In the genomic region with DNA sequence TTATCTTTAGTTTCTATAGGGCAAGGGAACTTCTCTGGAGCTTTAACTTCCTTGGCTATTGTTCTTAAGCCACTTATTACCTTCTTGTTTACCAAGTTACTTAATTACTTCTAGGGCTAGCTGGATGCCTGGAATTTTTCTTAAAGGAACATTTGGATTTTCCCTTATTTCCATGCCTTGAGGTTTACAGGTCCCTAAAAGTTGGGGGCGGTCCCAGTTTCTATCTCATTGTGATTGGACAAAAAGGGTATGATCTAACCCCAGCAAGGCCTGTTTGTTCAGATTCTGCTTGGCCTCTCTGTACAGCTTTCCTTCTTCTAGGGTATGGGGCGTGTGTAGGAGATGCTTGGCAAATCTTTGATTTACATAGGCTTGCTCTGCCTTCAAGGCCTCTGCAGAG, we compare ENCODE assay signal across 26 cellular contexts. TPM values are rescaled to one million over a fixed set of nuclear protein-coding genes. Genes with fewer than 3 reads are reported as not detected.
DNase-seq lines count a peak whose midpoint lies in the region; ATAC-seq and TF ChIP-seq lines count a peak whose summit lies in the region.
"Had no signal": no experiment of that assay in that cellular context is flagged by ENCODE, and none has a peak within 500 bp of the region (broad histone marks: within the 10 kb centered on the region; RNA-seq: fewer than 3 reads in every experiment).

No MANE protein-coding gene starts in this region.

- ATAC-seq in GM23338 (no peak; the same call in 2 of the 3 replicates), lower lobe of right lung (peak; percentile 21 to 39)
- ATAC-seq: A549; activated CD4-positive, alpha-beta T cell treated with anti-CD3 and anti-CD28 coated beads for 36 hours; activated CD8-positive, alpha-beta T cell treated with anti-CD3 and anti-CD28 coated beads, Interleukin-2, amount 10 ng/mL, durations not matched to agents 7 days and 5 days; left ventricle myocardium superior; natural killer cell had no signal

- intact Hi-C loops in lower lobe of right lung (cut with DNase I), result loop anchor here (10.0 kb wide), 1 partner anchor 91 kb away; no protein-coding TSS in a partner anchor

- no peaks in the 10 kb centered on the region for H3K36me3 ChIP-seq in GM23338 (ENCODE audit: insufficient read depth)
- H3K36me3 ChIP-seq in lower lobe of right lung, result peaks cover 32% of the 10 kb centered on the region
- no peaks in the 10 kb centered on the region for H3K36me3 ChIP-seq in CD8-positive, alpha-beta memory T cell (ENCODE audit: insufficient read depth, low read length)
- H3K36me3 ChIP-seq in tibial nerve, result peaks cover 0 to 31% (median 0%) of the 10 kb centered on the region in 3 donors

- H3K36me3 Mint-ChIP-seq in GM23338 (ENCODE audit: low read depth) (no peaks in the 10 kb centered on the region), endothelial cell (ENCODE audit: low read depth, unreplicated experiment) (peaks cover 11% of the 10 kb centered on the region)
- peaks cover 0 to 25% (median 6%) of the 10 kb centered on the region in 3 donors for H3K36me3 Mint-ChIP-seq in CD8-positive, alpha-beta memory T cell
- H3K36me3 Mint-ChIP-seq in activated CD4-positive, alpha-beta memory T cell treated with anti-CD3 and anti-CD28 coated beads, Interleukin-2, amount 10 ng/mL, durations not matched to agents 7 days and 5 days (ENCODE audit: low read depth), result peaks cover 34% of the 10 kb centered on the region

- 78 to 80% methylated on average over 2 of the region's 2 CpGs for WGBS in tibial nerve, 2 donors

- H3K27me3 Mint-ChIP-seq in GM23338 (ENCODE audit: insufficient read depth, low read depth, poor library complexity) (peaks cover 5% of the 10 kb centered on the region), endothelial cell (ENCODE audit: unreplicated experiment) (peaks cover 5% of the 10 kb centered on the region)
- no peaks in the 10 kb centered on the region for H3K27me3 Mint-ChIP-seq in CD8-positive, alpha-beta memory T cell
- no peaks in the 10 kb centered on the region for H3K27me3 Mint-ChIP-seq in activated CD4-positive, alpha-beta memory T cell treated with anti-CD3 and anti-CD28 coated beads, Interleukin-2, amount 10 ng/mL, durations not matched to agents 7 days and 5 days
- H3K27me3 Mint-ChIP-seq: activated CD4-positive, alpha-beta T cell treated with anti-CD3 and anti-CD28 coated beads for 36 hours; CD4-positive, CD25-positive, alpha-beta regulatory T cell had no signal

- H3K27ac ChIP-seq in GM23338 (ENCODE audit: low read depth), result no peak overlapping the region
- H3K27ac ChIP-seq in lower lobe of right lung, result no peak overlapping the region
- peak overlapping the region; percentile 75 for H3K27ac ChIP-seq in substantia nigra (ENCODE audit: low read depth, low read length, poor library complexity, severe bottlenecking)
- H3K27ac ChIP-seq in CD8-positive, alpha-beta memory T cell (ENCODE audit: low read depth, low read length), result no peak overlapping the region
- no peak overlapping the region for H3K27ac ChIP-seq in tibial nerve
- H3K27ac ChIP-seq: A549, SJSA1, upper lobe of left lung had no signal

- H4K20me1 ChIP-seq in GM23338 (replicated peaks; ENCODE audit: insufficient read depth), result no peaks in the 10 kb centered on the region; the same call in none of the 2 replicates

- no peaks in the 10 kb centered on the region; the same call in 1 of the 2 replicates for H3K4me1 ChIP-seq in GM23338 (ENCODE audit: insufficient read depth)
- H3K4me1 ChIP-seq in lower lobe of right lung, result peaks cover 15% of the 10 kb centered on the region
- no peaks in the 10 kb centered on the region for H3K4me1 ChIP-seq in CD8-positive, alpha-beta memory T cell (ENCODE audit: insufficient read depth, low read length)
- peaks cover 0 to 22% (median 4%) of the 10 kb centered on the region in 4 donors for H3K4me1 ChIP-seq in tibial nerve
- H3K4me1 ChIP-seq: A549 had no signal

- H3K4me3 ChIP-seq in GM23338 (no peak overlapping the region), lower lobe of right lung (no peak overlapping the region), tibial nerve (no peak overlapping the region)
- no peak overlapping the region for H3K4me3 ChIP-seq in CD8-positive, alpha-beta memory T cell (ENCODE audit: low read length)
- H3K4me3 ChIP-seq: A549, SJSA1, upper lobe of left lung had no signal

- POLR2A ChIA-PET in CD8-positive, alpha-beta memory T cell (lab: Charles Lee), result no interaction called here
- POLR2A ChIA-PET in activated CD4-positive, alpha-beta memory T cell treated with anti-CD3 and anti-CD28 coated beads, Interleukin-2, amount 10 ng/mL, durations not matched to agents 7 days and 5 days (lab: Charles Lee), result interaction anchor here (1.8 to 2.0 kb wide), 2 partner anchors 17 to 109 kb away, joined by 4 to 13 read pairs; partner anchors contain the start of genes HTD2, PDHB and RPP14

- H3F3A ChIP-seq in GM23338 (replicated peaks; ENCODE audit: low read depth), result no peaks in the 10 kb centered on the region

- H3K9me3 ChIP-seq in lower lobe of right lung (no peaks in the 10 kb centered on the region), tibial nerve (no peaks in the 10 kb centered on the region)
- no peaks in the 10 kb centered on the region for H3K9me3 ChIP-seq in CD8-positive, alpha-beta memory T cell (ENCODE audit: low read length)
- H3K9me3 ChIP-seq: A549, SJSA1, upper lobe of left lung had no signal

- no peaks in the 10 kb centered on the region for H3K27me3 ChIP-seq in GM23338 (ENCODE audit: insufficient read depth)
- H3K27me3 ChIP-seq in lower lobe of right lung (ENCODE audit: low read depth), result no peaks in the 10 kb centered on the region
- H3K27me3 ChIP-seq in CD8-positive, alpha-beta memory T cell (ENCODE audit: insufficient read depth, low read length, poor library complexity, severe bottlenecking), result no peaks in the 10 kb centered on the region
- H3K27me3 ChIP-seq in tibial nerve, result no peaks in the 10 kb centered on the region
- H3K27me3 ChIP-seq: SJSA1, upper lobe of left lung had no signal

- no peaks in the 10 kb centered on the region for H3K79me2 ChIP-seq in GM23338 (replicated peaks; ENCODE audit: insufficient read depth)

- H3K4me1 Mint-ChIP-seq in GM23338 (peaks cover 23% of the 10 kb centered on the region), endothelial cell (ENCODE audit: unreplicated experiment) (peaks cover 36% of the 10 kb centered on the region)
- peaks cover 0 to 7% (median 7%) of the 10 kb centered on the region in 3 donors for H3K4me1 Mint-ChIP-seq in CD8-positive, alpha-beta memory T cell
- H3K4me1 Mint-ChIP-seq in activated CD4-positive, alpha-beta memory T cell treated with anti-CD3 and anti-CD28 coated beads, Interleukin-2, amount 10 ng/mL, durations not matched to agents 7 days and 5 days, result peaks cover 16% of the 10 kb centered on the region

- no peaks in the 10 kb centered on the region for H3K9me2 ChIP-seq in GM23338 (ENCODE audit: insufficient read depth)

- TF ChIP-seq EP300 in tibial nerve (IDR thresholded peaks at IDR 0.05), result no peak

- H3K9me3 Mint-ChIP-seq in GM23338 (no peaks in the 10 kb centered on the region), endothelial cell (ENCODE audit: unreplicated experiment) (no peaks in the 10 kb centered on the region)
- no peaks in the 10 kb centered on the region for H3K9me3 Mint-ChIP-seq in CD8-positive, alpha-beta memory T cell
- H3K9me3 Mint-ChIP-seq in activated CD4-positive, alpha-beta memory T cell treated with anti-CD3 and anti-CD28 coated beads, Interleukin-2, amount 10 ng/mL, durations not matched to agents 7 days and 5 days, result no peaks in the 10 kb centered on the region
- H3K9me3 Mint-ChIP-seq: activated naive CD4-positive, alpha-beta T cell treated with anti-CD3 and anti-CD28 coated beads for 36 hours; immature natural killer cell; natural killer cell had no signal

- DNase-seq in GM23338 (ENCODE audit: low spot score), result peak; percentile 51
- DNase-seq in endothelial cell (ENCODE audit: low spot score), result no peak
- DNase-seq in lower lobe of right lung, result no peak
- no peak for DNase-seq in substantia nigra (lab: John Stamatoyannopoulos, UW)
- no peak for DNase-seq in CD8-positive, alpha-beta memory T cell
- no peak for DNase-seq in activated CD4-positive, alpha-beta memory T cell treated with anti-CD3 and anti-CD28 coated beads, Interleukin-2, amount 10 ng/mL, durations not matched to agents 7 days and 5 days
- no peak for DNase-seq in NOMO-1 (lab: John Stamatoyannopoulos, UW; ENCODE audit: unreplicated experiment in 2 of 2)
- no peak for DNase-seq in tibial nerve (ENCODE audit: low spot score in 2 of 2)
- DNase-seq: activated CD4-positive, alpha-beta T cell treated with anti-CD3 and anti-CD28 coated beads for 36 hours; activated CD8-positive, alpha-beta T cell treated with anti-CD3 and anti-CD28 coated beads, Interleukin-2, amount 10 ng/mL, durations not matched to agents 7 days and 5 days; activated naive CD4-positive, alpha-beta T cell treated with anti-CD3 and anti-CD28 coated beads for 36 hours; CD4-positive, CD25-positive, alpha-beta regulatory T cell; cerebellar nuclear complex; H7; hypothalamus; immature natural killer cell; left ventricle myocardium superior; natural killer cell; NCI-H1048; RPMI8226; stimulated activated CD4-positive, alpha-beta T cell treated with anti-CD3 and anti-CD28 coated beads, Interleukin-15, amount 100 ng/mL, for 24 hours; stimulated activated CD4-positive, alpha-beta T cell treated with anti-CD3 and anti-CD28 coated beads, Interleukin-4, amount 100 ng/mL, for 4 hours; T-helper 9 cell; upper lobe of left lung had no signal

- TF ChIP-seq CTCF in GM23338 (conservative IDR thresholded peaks at IDR 0.05; ENCODE audit: low read depth in 2 of 2) (no peak), endothelial cell (IDR thresholded peaks at IDR 0.05; ENCODE audit: unreplicated experiment) (no peak), lower lobe of right lung (IDR thresholded peaks at IDR 0.05) (no peak), tibial nerve (IDR thresholded peaks at IDR 0.05) (no peak)

- no peak overlapping the region for H2AFZ ChIP-seq in GM23338

- H3K4me2 ChIP-seq in GM23338, result no peak overlapping the region
- H3K4me2 ChIP-seq: A549 had no signal

- H3K4me3 Mint-ChIP-seq in GM23338 (no peak overlapping the region), endothelial cell (ENCODE audit: unreplicated experiment) (no peak overlapping the region)
- H3K4me3 Mint-ChIP-seq in CD8-positive, alpha-beta memory T cell, result no peak overlapping the region
- no peak overlapping the region for H3K4me3 Mint-ChIP-seq in activated CD4-positive, alpha-beta memory T cell treated with anti-CD3 and anti-CD28 coated beads, Interleukin-2, amount 10 ng/mL, durations not matched to agents 7 days and 5 days
- H3K4me3 Mint-ChIP-seq: activated CD4-positive, alpha-beta T cell treated with anti-CD3 and anti-CD28 coated beads for 36 hours; activated CD8-positive, alpha-beta T cell treated with anti-CD3 and anti-CD28 coated beads, Interleukin-2, amount 10 ng/mL, durations not matched to agents 7 days and 5 days; activated naive CD4-positive, alpha-beta T cell treated with anti-CD3 and anti-CD28 coated beads for 36 hours; CD4-positive, CD25-positive, alpha-beta regulatory T cell; immature natural killer cell; natural killer cell had no signal

- TF ChIP-seq POLR2A in tibial nerve (IDR thresholded peaks at IDR 0.05), result no peak

- H3K27ac Mint-ChIP-seq in GM23338, result no peak overlapping the region
- peak overlapping the region; percentile 88 for H3K27ac Mint-ChIP-seq in endothelial cell (ENCODE audit: unreplicated experiment)
- peak overlapping the region in 1 of 8 donors; percentile 41 for H3K27ac Mint-ChIP-seq in CD8-positive, alpha-beta memory T cell
- no peak overlapping the region for H3K27ac Mint-ChIP-seq in activated CD4-positive, alpha-beta memory T cell treated with anti-CD3 and anti-CD28 coated beads, Interleukin-2, amount 10 ng/mL, durations not matched to agents 7 days and 5 days
- H3K27ac Mint-ChIP-seq: activated CD4-positive, alpha-beta T cell treated with anti-CD3 and anti-CD28 coated beads for 36 hours; activated CD8-positive, alpha-beta T cell treated with anti-CD3 and anti-CD28 coated beads, Interleukin-2, amount 10 ng/mL, durations not matched to agents 7 days and 5 days; activated naive CD4-positive, alpha-beta T cell treated with anti-CD3 and anti-CD28 coated beads for 36 hours; natural killer cell had no signal

- CTCF ChIA-PET in CD8-positive, alpha-beta memory T cell (lab: Charles Lee), result interaction anchor here (0.9 to 2.7 kb wide), 6 partner anchors 9 to 228 kb away, joined by 3 to 16 read pairs (median 5); partner anchors contain the start of genes HTD2 and RPP14
- CTCF ChIA-PET in activated CD4-positive, alpha-beta memory T cell treated with anti-CD3 and anti-CD28 coated beads, Interleukin-2, amount 10 ng/mL, durations not matched to agents 7 days and 5 days (lab: Charles Lee), result interaction anchor here (0.9 to 3.4 kb wide), 11 partner anchors 8 to 239 kb away, joined by 3 to 28 read pairs (median 6); partner anchors contain the start of genes HTD2, PXK and RPP14

RNA-seq across cellular contexts. Expression of gene PDHB, which starts 17.4 kb away (rescaled TPM):
- 153 and 222 TPM in 2 replicates for total RNA-seq in GM23338 (2014; rRNA removed; shearing (Covaris generic))
- 161 and 172 TPM in 2 replicates for polyA plus RNA-seq in GM23338 (2016; fragmentation: Nextera tagmentation; extraction: Ambion mirVana)
- total RNA-seq in endothelial cell (ENCODE audit: unreplicated experiment) (72.8 TPM), lower lobe of right lung (47.7 TPM), tibial nerve (10 to 100 TPM; 49.8 to 66.7 (median 55.6) TPM)
- total RNA-seq in CD8-positive, alpha-beta memory T cell, result 10 to 100 TPM; 64.2 to 64.8 TPM
- 91.2 TPM for polyA plus RNA-seq in CD8-positive, alpha-beta memory T cell
- 10 to 100 TPM; 55.5 to 58.9 TPM for total RNA-seq in activated CD4-positive, alpha-beta memory T cell treated with anti-CD3 and anti-CD28 coated beads, Interleukin-2, amount 10 ng/mL, durations not matched to agents 7 days and 5 days
